13 cellular contexts compared by ENCODE assay signal in genomic region chr20:32231245-32231644, GRCh38. TPM values are rescaled to one million over a fixed set of nuclear protein-coding genes. Genes with fewer than 3 reads are reported as not detected.
DNase-seq lines count a peak whose midpoint lies in the region; ATAC-seq, FAIRE-seq and TF ChIP-seq lines count a peak whose summit lies in the region.
"Had no signal": no experiment of that assay in that cellular context is flagged by ENCODE, and none has a peak within 500 bp of the region (broad histone marks: within the 10 kb centered on the region; RNA-seq: fewer than 3 reads in every experiment).

No MANE protein-coding gene starts in this region.

- H3K36me3 ChIP-seq in HepG2 (replicated peaks in 1 of 2; ENCODE audit: control insufficient read depth in 1 of 2, insufficient read depth in 2 of 2, low read length in 2 of 2) (peaks cover 34 to 79% of the 10 kb centered on the region in 2 experiments), right lobe of liver (peaks cover 0 to 30% (median 10%) of the 10 kb centered on the region in 4 donors), thyroid gland (peaks cover 27 to 40% of the 10 kb centered on the region in 2 donors)

- no peak overlapping the region for H3K9ac ChIP-seq in HepG2 (ENCODE audit: insufficient read depth, low read depth, low read length)
- H3K9ac ChIP-seq: GM23248 had no signal

- no peak for TF ChIP-seq POLR2A in HepG2 (IDR thresholded peaks at IDR 0.05; ENCODE audit: insufficient read depth in 1 of 2, low read depth in 2 of 2, low read length in 2 of 2)
- TF ChIP-seq POLR2A in right lobe of liver (IDR thresholded peaks at IDR 0.05) = no peak
- TF ChIP-seq POLR2A in thyroid gland (IDR thresholded peaks at IDR 0.05) = no peak

- H3K4me1 ChIP-seq in HepG2 (ENCODE audit: insufficient read depth, low read length) = peaks cover 21% of the 10 kb centered on the region
- H3K4me1 ChIP-seq in right lobe of liver = peaks cover 0 to 44% (median 15%) of the 10 kb centered on the region in 4 donors
- H3K4me1 ChIP-seq in thyroid gland = no peaks in the 10 kb centered on the region

- H3K36me3 Mint-ChIP-seq in activated CD4-positive, alpha-beta memory T cell treated with anti-CD3 and anti-CD28 coated beads, Interleukin-2, amount 10 ng/mL, durations not matched to agents 7 days and 5 days (ENCODE audit: low read depth) = peaks cover 70% of the 10 kb centered on the region
- H3K36me3 Mint-ChIP-seq in effector memory CD8-positive, alpha-beta T cell (ENCODE audit: insufficient read depth) = peaks cover 16% of the 10 kb centered on the region
- peaks cover 61 to 85% of the 10 kb centered on the region in 2 donors for H3K36me3 Mint-ChIP-seq in stimulated activated naive B cell treated with anti-CD40 and anti-IgM and Interleukin-4, amounts not matched to agents 10 μg/mL and 1 μg/mL and 100 μg/mL, for 72 hours

- H3K4me3 Mint-ChIP-seq in activated CD4-positive, alpha-beta memory T cell treated with anti-CD3 and anti-CD28 coated beads, Interleukin-2, amount 10 ng/mL, durations not matched to agents 7 days and 5 days = no peak overlapping the region
- no peak overlapping the region for H3K4me3 Mint-ChIP-seq in effector memory CD8-positive, alpha-beta T cell
- H3K4me3 Mint-ChIP-seq in stimulated activated naive B cell treated with anti-CD40 and anti-IgM and Interleukin-4, amounts not matched to agents 10 μg/mL and 1 μg/mL and 100 μg/mL, for 72 hours = no peak overlapping the region

- CTCF ChIA-PET in HepG2 (lab: Yijun Ruan, JAX; ENCODE audit: low intra/inter-chr PET ratio, low total read pairs) = no interaction called here
- CTCF ChIA-PET in activated CD4-positive, alpha-beta memory T cell treated with anti-CD3 and anti-CD28 coated beads, Interleukin-2, amount 10 ng/mL, durations not matched to agents 7 days and 5 days (lab: Charles Lee) = no interaction called here

- no peak overlapping the region for H2AFZ ChIP-seq in HepG2 (ENCODE audit: low read length)
- H2AFZ ChIP-seq: GM23248 had no signal

- no TSS peak for BruUV-seq in HepG2 (replicated peaks; lab: Mats Ljungman, UMichigan)

- no peaks in the 10 kb centered on the region for H3K9me3 Mint-ChIP-seq in activated CD4-positive, alpha-beta memory T cell treated with anti-CD3 and anti-CD28 coated beads, Interleukin-2, amount 10 ng/mL, durations not matched to agents 7 days and 5 days
- H3K9me3 Mint-ChIP-seq in effector memory CD8-positive, alpha-beta T cell = no peaks in the 10 kb centered on the region
- H3K9me3 Mint-ChIP-seq in stimulated activated naive B cell treated with anti-CD40 and anti-IgM and Interleukin-4, amounts not matched to agents 10 μg/mL and 1 μg/mL and 100 μg/mL, for 72 hours = no peaks in the 10 kb centered on the region

- TF ChIP-seq EP300 in HepG2 (IDR thresholded peaks at IDR 0.05; ENCODE audit: low read depth in 2 of 2, low read length in 2 of 2) = no peak
- TF ChIP-seq EP300 in HepG2 (CRISPR knock-in tag; IDR thresholded peaks at IDR 0.05; ENCODE audit: borderline replicate concordance) = no peak

- no peak for TF ChIP-seq RAD21 in HepG2 (CRISPR knock-in tag; IDR thresholded peaks at IDR 0.05)

- no peak overlapping the region for H3K4me3 ChIP-seq in HepG2 (replicated peaks in 1 of 3; ENCODE audit: insufficient read depth in 1 of 3, low read depth in 2 of 3, low read length in 3 of 3)
- no peak overlapping the region for H3K4me3 ChIP-seq in right lobe of liver
- H3K4me3 ChIP-seq in thyroid gland (replicated peaks in 1 of 3) = no peak overlapping the region
- H3K4me3 ChIP-seq: GM23248, left ventricle myocardium inferior, pancreas had no signal

- H4K20me1 ChIP-seq in HepG2 (ENCODE audit: insufficient read depth, low read length) = no peaks in the 10 kb centered on the region

- peaks cover 38% of the 10 kb centered on the region for H3K4me1 Mint-ChIP-seq in activated CD4-positive, alpha-beta memory T cell treated with anti-CD3 and anti-CD28 coated beads, Interleukin-2, amount 10 ng/mL, durations not matched to agents 7 days and 5 days
- H3K4me1 Mint-ChIP-seq in effector memory CD8-positive, alpha-beta T cell (ENCODE audit: low read depth in 2 of 2) = peaks cover 17 to 26% of the 10 kb centered on the region in 2 donors
- H3K4me1 Mint-ChIP-seq in stimulated activated naive B cell treated with anti-CD40 and anti-IgM and Interleukin-4, amounts not matched to agents 10 μg/mL and 1 μg/mL and 100 μg/mL, for 72 hours = peaks cover 28 to 32% of the 10 kb centered on the region in 2 donors

- intact Hi-C loops in HepG2 (cut with micrococcal nuclease; ENCODE audit: unreplicated experiment) = no loop called here
- intact Hi-C loops in right lobe of liver (cut with DNase I) = no loop called here
- intact Hi-C loops in thyroid gland (cut with DNase I) = no loop called here

- H3K27ac ChIP-seq in HepG2 (ENCODE audit: extremely low read length, insufficient read depth, low read length) (no peak overlapping the region), right lobe of liver (no peak overlapping the region), thyroid gland (no peak overlapping the region)
- H3K27ac ChIP-seq: GM23248, left ventricle myocardium inferior, pancreas had no signal

- DNase-seq in HepG2 (ENCODE audit: low spot score) (no peak), right lobe of liver (no peak), kidney tubule cell (ENCODE audit: low spot score) (no peak), ACHN (no peak), thyroid gland (no peak)
- DNase-seq in activated CD4-positive, alpha-beta memory T cell treated with anti-CD3 and anti-CD28 coated beads, Interleukin-2, amount 10 ng/mL, durations not matched to agents 7 days and 5 days = no peak
- DNase-seq in effector memory CD8-positive, alpha-beta T cell = no peak
- DNase-seq in stimulated activated naive B cell treated with anti-CD40 and anti-IgM and Interleukin-4, amounts not matched to agents 10 μg/mL and 1 μg/mL and 100 μg/mL, for 72 hours = no peak
- DNase-seq: GM23248, left ventricle myocardium inferior, NCI-H524, pancreas, Right ventricle myocardium superior had no signal

- H3K79me2 ChIP-seq in HepG2 (ENCODE audit: insufficient read depth, low read length) = no peaks in the 10 kb centered on the region

- H3K27ac Mint-ChIP-seq in activated CD4-positive, alpha-beta memory T cell treated with anti-CD3 and anti-CD28 coated beads, Interleukin-2, amount 10 ng/mL, durations not matched to agents 7 days and 5 days = peak overlapping the region; percentile 93
- H3K27ac Mint-ChIP-seq in effector memory CD8-positive, alpha-beta T cell = peak overlapping the region; percentile 90 to 96
- peak overlapping the region; percentile 96 for H3K27ac Mint-ChIP-seq in stimulated activated naive B cell treated with anti-CD40 and anti-IgM and Interleukin-4, amounts not matched to agents 10 μg/mL and 1 μg/mL and 100 μg/mL, for 72 hours

- H3K4me2 ChIP-seq in HepG2 (ENCODE audit: low read depth, low read length) = no peak overlapping the region

- no peaks in the 10 kb centered on the region for H3K27me3 Mint-ChIP-seq in activated CD4-positive, alpha-beta memory T cell treated with anti-CD3 and anti-CD28 coated beads, Interleukin-2, amount 10 ng/mL, durations not matched to agents 7 days and 5 days
- H3K27me3 Mint-ChIP-seq in effector memory CD8-positive, alpha-beta T cell = no peaks in the 10 kb centered on the region
- no peaks in the 10 kb centered on the region for H3K27me3 Mint-ChIP-seq in stimulated activated naive B cell treated with anti-CD40 and anti-IgM and Interleukin-4, amounts not matched to agents 10 μg/mL and 1 μg/mL and 100 μg/mL, for 72 hours

- FAIRE-seq in HepG2 (lab: Jason Lieb, UNC) = no peak
- FAIRE-seq: pancreas had no signal

- H3K27me3 ChIP-seq in HepG2 (ENCODE audit: control insufficient read depth in 1 of 2, insufficient read depth in 2 of 2, low read length in 2 of 2) (no peaks in the 10 kb centered on the region), right lobe of liver (no peaks in the 10 kb centered on the region), thyroid gland (no peaks in the 10 kb centered on the region)
- H3K27me3 ChIP-seq: pancreas had no signal

- no peaks in the 10 kb centered on the region for H3K9me3 ChIP-seq in HepG2 (ENCODE audit: low read length)
- H3K9me3 ChIP-seq in right lobe of liver = no peaks in the 10 kb centered on the region
- H3K9me3 ChIP-seq in thyroid gland = no peaks in the 10 kb centered on the region
- H3K9me3 ChIP-seq: left ventricle myocardium inferior, pancreas had no signal

- POLR2A ChIA-PET in HepG2 (lab: Yijun Ruan, JAX) = no interaction called here
- POLR2A ChIA-PET in activated CD4-positive, alpha-beta memory T cell treated with anti-CD3 and anti-CD28 coated beads, Interleukin-2, amount 10 ng/mL, durations not matched to agents 7 days and 5 days (lab: Charles Lee) = interaction anchor here (1.1 to 2.9 kb wide), 5 partner anchors 22 to 103 kb away, joined by 3 to 16 read pairs (median 3); no protein-coding TSS in a partner anchor

- WGBS in HepG2 (ENCODE audit: low lambda C conversion rate) = 96% methylated on average over 4 of the region's 4 CpGs
- WGBS in right lobe of liver (ENCODE audit: insufficient coverage, low coverage, low lambda C conversion rate, missing lambda C conversion rate) = 97% methylated on average over 4 of the region's 4 CpGs
- 97 to 99% methylated on average over 4 of the region's 4 CpGs for WGBS in thyroid gland, 2 donors

- in situ Hi-C loops in HepG2 (cut with HindIII; ENCODE audit: extremely low pct_ligation_motif_present, low pct_unique_long_range_greater_than_20kb) (no loop called here), ACHN (cut with HindIII; ENCODE audit: low pct_ligation_motif_present, low pct_unique_long_range_greater_than_20kb, low sequenced_read_pairs) (no loop called here)

- no peak for TF ChIP-seq CTCF in HepG2 (CRISPR knock-in tag; IDR thresholded peaks at IDR 0.05)
- TF ChIP-seq CTCF in right lobe of liver (IDR thresholded peaks at IDR 0.05) = no peak
- no peak for TF ChIP-seq CTCF in thyroid gland (IDR thresholded peaks at IDR 0.05)

- no peak for ATAC-seq in HepG2
- ATAC-seq in right lobe of liver = no peak
- ATAC-seq in effector memory CD8-positive, alpha-beta T cell (replicated peaks) = no peak
- ATAC-seq in stimulated activated naive B cell treated with anti-CD40 and anti-IgM and Interleukin-4, amounts not matched to agents 10 μg/mL and 1 μg/mL and 100 μg/mL, for 72 hours (replicated peaks) = no peak
- ATAC-seq: pancreas had no signal

RNA-seq across cellular contexts. Expression of gene POFUT1, which starts 23.6 kb away (rescaled TPM):
- total RNA-seq in HepG2 (2016; rRNA removed; fragmentation: Illumina TruSeq; extraction: Trizol) = 30.2 and 58.3 TPM in 2 replicates
- total RNA-seq in HepG2 (2016; cell fraction: cytosol; rRNA removed; fragmentation: Illumina TruSeq; extraction: Trizol; ENCODE audit: low read depth) = 4.8 and 5.3 TPM in 2 replicates
- total RNA-seq in HepG2 (2016; cell fraction: insoluble cytoplasmic fraction; rRNA removed; fragmentation: Illumina TruSeq; extraction: Trizol) = 27.5 and 55.8 TPM in 2 replicates
- total RNA-seq in HepG2 (2016; cell fraction: membrane; rRNA removed; fragmentation: Illumina TruSeq; extraction: Trizol) = 17.7 and 18.8 TPM in 2 replicates
- 47.8 and 56.4 TPM in 2 replicates for total RNA-seq in HepG2 (2016; cell fraction: nucleus; rRNA removed; fragmentation: Illumina TruSeq; extraction: Trizol)
- polyA plus RNA-seq in HepG2 (2011; rRNA removed) = 35.5 and 41.6 TPM in 2 replicates
- polyA plus RNA-seq in HepG2 (2011; cell fraction: cytosol; rRNA removed) = 39.5 and 45.0 TPM in 2 replicates
- polyA plus RNA-seq in HepG2 (2011; cell fraction: nucleus; rRNA removed) = 25.7 and 30.2 TPM in 2 replicates
- 37.6 and 40.5 TPM in 2 replicates for polyA plus RNA-seq in HepG2 (2012)
- 3.9 and 4.5 TPM in 2 replicates for polyA plus RNA-seq in HepG2 (2016; cell fraction: cytosol; fragmentation: Illumina TruSeq; extraction: Trizol; ENCODE audit: low read depth)
- 22.5 and 25.1 TPM in 2 replicates for polyA plus RNA-seq in HepG2 (2016; cell fraction: insoluble cytoplasmic fraction; fragmentation: Illumina TruSeq; extraction: Trizol; ENCODE audit: low read depth)
- polyA plus RNA-seq in HepG2 (2016; cell fraction: membrane; fragmentation: Illumina TruSeq; extraction: Trizol; ENCODE audit: low read depth) = 8.5 and 10.3 TPM in 2 replicates
- 55.8 and 62.0 TPM in 2 replicates for polyA plus RNA-seq in HepG2 (2016; cell fraction: nucleus; fragmentation: Illumina TruSeq; extraction: Trizol; ENCODE audit: insufficient read depth, low read depth)
- 44.0 and 61.9 TPM in 2 replicates for polyA minus RNA-seq in HepG2 (2011; rRNA and poly(A)+ RNA removed; ENCODE audit: low replicate concordance)
- 31.7 and 41.7 TPM in 2 replicates for polyA minus RNA-seq in HepG2 (2011; cell fraction: cytosol; rRNA and poly(A)+ RNA removed)
- polyA minus RNA-seq in HepG2 (2011; cell fraction: nucleus; rRNA and poly(A)+ RNA removed) = 33.5 and 39.0 TPM in 2 replicates
- total RNA-seq in right lobe of liver = 10 to 100 TPM; 24.2 to 40.2 (median 28.7) TPM
- 10 to 100 TPM; 21.5 to 23.2 TPM for total RNA-seq in activated CD4-positive, alpha-beta memory T cell treated with anti-CD3 and anti-CD28 coated beads, Interleukin-2, amount 10 ng/mL, durations not matched to agents 7 days and 5 days
- 10 to 100 TPM; 35.1 to 40.5 (median 38.5) TPM for total RNA-seq in thyroid gland

RNA-seq across cellular contexts. Expression of gene PLAGL2, which starts 23.7 kb away (rescaled TPM):
- total RNA-seq in HepG2 (2016; rRNA removed; fragmentation: Illumina TruSeq; extraction: Trizol) (15.3 and 26.5 TPM in 2 replicates), right lobe of liver (1 to 10 TPM; 1.5 to 3.1 (median 2.4) TPM), thyroid gland (10 to 100 TPM in 1 of 4 donors, 1 to 10 TPM in 3; 6.5 to 11.7 (median 7.3) TPM)
- 4.9 and 5.7 TPM in 2 replicates for total RNA-seq in HepG2 (2016; cell fraction: cytosol; rRNA removed; fragmentation: Illumina TruSeq; extraction: Trizol; ENCODE audit: low read depth)
- 13.7 and 22.8 TPM in 2 replicates for total RNA-seq in HepG2 (2016; cell fraction: insoluble cytoplasmic fraction; rRNA removed; fragmentation: Illumina TruSeq; extraction: Trizol)
- total RNA-seq in HepG2 (2016; cell fraction: membrane; rRNA removed; fragmentation: Illumina TruSeq; extraction: Trizol) = 25.1 and 26.3 TPM in 2 replicates
- 16.1 and 18.8 TPM in 2 replicates for total RNA-seq in HepG2 (2016; cell fraction: nucleus; rRNA removed; fragmentation: Illumina TruSeq; extraction: Trizol)
- polyA plus RNA-seq in HepG2 (2011; rRNA removed) = 14.9 and 15.2 TPM in 2 replicates
- 12.9 and 15.9 TPM in 2 replicates for polyA plus RNA-seq in HepG2 (2011; cell fraction: cytosol; rRNA removed)
- polyA plus RNA-seq in HepG2 (2011; cell fraction: nucleus; rRNA removed) = 15.6 and 19.1 TPM in 2 replicates
- polyA plus RNA-seq in HepG2 (2012) = 25.4 and 26.2 TPM in 2 replicates
- polyA plus RNA-seq in HepG2 (2016; cell fraction: cytosol; fragmentation: Illumina TruSeq; extraction: Trizol; ENCODE audit: low read depth) = 4.5 and 4.7 TPM in 2 replicates
- polyA plus RNA-seq in HepG2 (2016; cell fraction: insoluble cytoplasmic fraction; fragmentation: Illumina TruSeq; extraction: Trizol; ENCODE audit: low read depth) = 43.2 and 55.3 TPM in 2 replicates
- polyA plus RNA-seq in HepG2 (2016; cell fraction: membrane; fragmentation: Illumina TruSeq; extraction: Trizol; ENCODE audit: low read depth) = 27.0 and 27.7 TPM in 2 replicates
- 36.1 and 36.3 TPM in 2 replicates for polyA plus RNA-seq in HepG2 (2016; cell fraction: nucleus; fragmentation: Illumina TruSeq; extraction: Trizol; ENCODE audit: insufficient read depth, low read depth)
- polyA minus RNA-seq in HepG2 (2011; rRNA and poly(A)+ RNA removed; ENCODE audit: low replicate concordance) = 18.8 and 36.8 TPM in 2 replicates
- polyA minus RNA-seq in HepG2 (2011; cell fraction: cytosol; rRNA and poly(A)+ RNA removed) = 17.8 and 22.1 TPM in 2 replicates
- polyA minus RNA-seq in HepG2 (2011; cell fraction: nucleus; rRNA and poly(A)+ RNA removed) = 19.2 and 20.9 TPM in 2 replicates
- total RNA-seq in activated CD4-positive, alpha-beta memory T cell treated with anti-CD3 and anti-CD28 coated beads, Interleukin-2, amount 10 ng/mL, durations not matched to agents 7 days and 5 days = 10 to 100 TPM; 27.9 to 28.9 TPM

RNA-seq across cellular contexts. Expression of gene KIF3B, which starts 46.2 kb away (rescaled TPM):
- total RNA-seq in HepG2 (2016; rRNA removed; fragmentation: Illumina TruSeq; extraction: Trizol) (28.8 and 36.4 TPM in 2 replicates), right lobe of liver (10 to 100 TPM; 16.4 to 23.6 (median 20.7) TPM), thyroid gland (10 to 100 TPM; 31.0 to 35.5 (median 32.7) TPM)
- 3.9 and 4.3 TPM in 2 replicates for total RNA-seq in HepG2 (2016; cell fraction: cytosol; rRNA removed; fragmentation: Illumina TruSeq; extraction: Trizol; ENCODE audit: low read depth)
- 28.4 and 33.3 TPM in 2 replicates for total RNA-seq in HepG2 (2016; cell fraction: insoluble cytoplasmic fraction; rRNA removed; fragmentation: Illumina TruSeq; extraction: Trizol)
- 16.8 and 18.5 TPM in 2 replicates for total RNA-seq in HepG2 (2016; cell fraction: membrane; rRNA removed; fragmentation: Illumina TruSeq; extraction: Trizol)
- 18.0 and 21.3 TPM in 2 replicates for total RNA-seq in HepG2 (2016; cell fraction: nucleus; rRNA removed; fragmentation: Illumina TruSeq; extraction: Trizol)
- 20.2 and 23.6 TPM in 2 replicates for polyA plus RNA-seq in HepG2 (2011; rRNA removed)
- polyA plus RNA-seq in HepG2 (2011; cell fraction: cytosol; rRNA removed) = 18.0 and 24.2 TPM in 2 replicates
- polyA plus RNA-seq in HepG2 (2011; cell fraction: nucleus; rRNA removed) = 7.7 and 10.1 TPM in 2 replicates
- 17.4 and 18.3 TPM in 2 replicates for polyA plus RNA-seq in HepG2 (2012)
- polyA plus RNA-seq in HepG2 (2016; cell fraction: cytosol; fragmentation: Illumina TruSeq; extraction: Trizol; ENCODE audit: low read depth) = 1.1 and 1.5 TPM in 2 replicates
- polyA plus RNA-seq in HepG2 (2016; cell fraction: insoluble cytoplasmic fraction; fragmentation: Illumina TruSeq; extraction: Trizol; ENCODE audit: low read depth) = 28.7 and 29.5 TPM in 2 replicates
- 7.8 and 8.4 TPM in 2 replicates for polyA plus RNA-seq in HepG2 (2016; cell fraction: membrane; fragmentation: Illumina TruSeq; extraction: Trizol; ENCODE audit: low read depth)
- 21.9 and 25.1 TPM in 2 replicates for polyA plus RNA-seq in HepG2 (2016; cell fraction: nucleus; fragmentation: Illumina TruSeq; extraction: Trizol; ENCODE audit: insufficient read depth, low read depth)
- 27.4 and 31.9 TPM in 2 replicates for polyA minus RNA-seq in HepG2 (2011; rRNA and poly(A)+ RNA removed; ENCODE audit: low replicate concordance)
- polyA minus RNA-seq in HepG2 (2011; cell fraction: cytosol; rRNA and poly(A)+ RNA removed) = 17.6 and 21.7 TPM in 2 replicates
- polyA minus RNA-seq in HepG2 (2011; cell fraction: nucleus; rRNA and poly(A)+ RNA removed) = 11.7 and 17.7 TPM in 2 replicates
- 10 to 100 TPM; 23.1 to 23.4 TPM for total RNA-seq in activated CD4-positive, alpha-beta memory T cell treated with anti-CD3 and anti-CD28 coated beads, Interleukin-2, amount 10 ng/mL, durations not matched to agents 7 days and 5 days
